In the genomic region with DNA sequence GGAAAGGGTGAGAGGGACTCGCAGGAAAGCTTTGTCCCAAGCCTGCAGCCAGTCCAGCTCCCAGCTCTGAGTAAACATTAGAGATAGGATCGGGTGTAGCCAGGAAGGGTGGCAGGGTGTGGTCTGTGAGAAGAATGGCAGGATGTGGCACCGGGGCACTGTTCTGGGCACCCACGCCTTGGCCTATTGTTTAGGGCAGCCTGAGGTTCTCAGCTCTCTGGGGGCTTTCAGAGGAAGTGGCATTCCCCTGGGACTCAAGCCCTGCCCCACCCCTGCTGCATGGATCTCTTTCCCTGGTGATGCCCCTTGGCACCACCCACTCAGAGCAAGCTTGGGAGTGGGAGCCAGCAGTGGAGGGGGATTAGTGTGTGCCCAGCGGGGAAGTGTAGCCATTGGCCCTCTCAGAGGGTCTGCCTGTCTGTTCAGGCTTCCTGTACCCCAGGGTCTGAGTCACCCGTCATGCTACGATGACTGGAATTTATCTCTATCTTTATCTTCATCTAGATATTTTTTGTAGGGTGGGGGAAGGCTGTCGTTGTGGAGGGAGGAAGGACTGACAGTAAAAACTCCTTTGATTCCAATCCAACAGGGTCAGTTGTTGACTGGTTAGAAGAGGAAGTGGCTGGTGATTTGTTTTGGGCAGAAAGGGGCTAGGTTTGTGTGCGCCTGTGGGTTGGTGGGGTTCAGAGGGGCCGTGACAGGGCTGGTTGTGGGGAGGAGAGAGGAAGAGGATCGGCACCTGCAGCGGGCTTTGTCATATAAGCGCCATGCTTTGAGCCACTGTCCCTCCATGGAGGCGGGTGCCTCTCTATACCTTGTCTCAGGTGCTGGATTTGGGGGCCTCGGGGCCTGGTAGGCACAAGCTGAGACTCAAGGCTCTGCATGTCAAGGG, we compare ENCODE assay signal across 8 cellular contexts. TPM values are rescaled to one million over a fixed set of nuclear protein-coding genes. Genes with fewer than 3 reads are reported as not detected.
DNase-seq lines count a peak whose midpoint lies in the region; ATAC-seq and TF ChIP-seq lines count a peak whose summit lies in the region.

No MANE protein-coding gene starts in this region.

- 51 to 52% methylated on average over 14 to 15 of the region's 15 CpGs for WGBS in esophagus, 2 donors
- no CpG with 5 or more reads among the region's 15 CpGs for WGBS in trophoblast cell (ENCODE audit: extremely low coverage, insufficient coverage, insufficient read length)

- CTCF ChIA-PET in RWPE1 (lab: Yijun Ruan, JAX): interaction anchor here (1.5 kb wide), 1 partner anchor 23 kb away, joined by 5 read pairs; no protein-coding TSS in a partner anchor

- no peaks in the 10 kb centered on the region for H3K27me3 ChIP-seq in esophagus (ENCODE audit: control insufficient read depth in 1 of 2, insufficient read depth in 2 of 2, low read length in 2 of 2)
- no peaks in the 10 kb centered on the region for H3K27me3 ChIP-seq in trophoblast cell (ENCODE audit: insufficient read depth, low read length)

- H3K4ac ChIP-seq in trophoblast cell (ENCODE audit: low read depth, low read length): peak overlapping the region; percentile 61

- peak overlapping the region; percentile 45 for H4K8ac ChIP-seq in trophoblast cell (ENCODE audit: low read depth, low read length)

- POLR2A ChIA-PET in RWPE1 (lab: Yijun Ruan, JAX; ENCODE audit: low non-redundant PET): interaction anchor here (0.6 kb wide), 1 partner anchor 11 kb away, joined by 6 read pairs; no protein-coding TSS in a partner anchor

- peak; percentile 78 for DNase-seq in EH (ENCODE audit: low read depth)
- peak; percentile 72 for DNase-seq in RWPE1 (ENCODE audit: low spot score)
- peak; percentile 40 to 76 for DNase-seq in trophoblast cell
- DNase-seq in substantia nigra (lab: John Stamatoyannopoulos, UW): no peak
- no peak for DNase-seq in iPS-NIHi11 (ENCODE audit: low spot score)
- no peak for DNase-seq in stimulated activated CD4-positive, alpha-beta T cell treated with anti-CD3 and anti-CD28 coated beads, Interleukin-4, amount 100 ng/mL, for 24 hours

- ATAC-seq in HG03196 (IDR thresholded peaks at IDR 0.05; ENCODE audit: unreplicated experiment): no peak

- H3K4me2 ChIP-seq in trophoblast cell (ENCODE audit: low read length): no peak overlapping the region

- no peaks in the 10 kb centered on the region for H3K36me3 ChIP-seq in esophagus (ENCODE audit: control insufficient read depth in 2 of 2, insufficient read depth in 2 of 2, low read length in 1 of 2)
- H3K36me3 ChIP-seq in trophoblast cell (ENCODE audit: control insufficient read depth in 1 of 2, insufficient read depth in 2 of 2, low read length in 2 of 2): no peaks in the 10 kb centered on the region

- H3K4me3 ChIP-seq in esophagus (ENCODE audit: low read depth in 1 of 2, low read length in 2 of 2) (no peak overlapping the region), trophoblast cell (ENCODE audit: low read depth, low read length) (no peak overlapping the region)

- peak overlapping the region; percentile 63 for H2BK12ac ChIP-seq in trophoblast cell (ENCODE audit: low read length)

- peak overlapping the region; percentile 67 for H3K14ac ChIP-seq in trophoblast cell (ENCODE audit: low read length)

- H2BK5ac ChIP-seq in trophoblast cell (ENCODE audit: low read depth, low read length, poor library complexity): peak overlapping the region; percentile 70

- H2BK120ac ChIP-seq in trophoblast cell (ENCODE audit: insufficient read depth, low read length, poor library complexity): peak overlapping the region; percentile 34

- no peak overlapping the region for H4K12ac ChIP-seq in trophoblast cell (ENCODE audit: low read depth, low read length)

- peaks cover 28% of the 10 kb centered on the region for H3K79me2 ChIP-seq in trophoblast cell (ENCODE audit: control insufficient read depth, insufficient read depth, low read length, poor library complexity)

- no peak overlapping the region for H3K23ac ChIP-seq in trophoblast cell (ENCODE audit: low read length)

- no peak for TF ChIP-seq CTCF in RWPE1 (conservative IDR thresholded peaks at IDR 0.05; ENCODE audit: low read depth)

- H4K91ac ChIP-seq in trophoblast cell (ENCODE audit: low read depth, low read length): peak overlapping the region; percentile 49

- H3K79me1 ChIP-seq in trophoblast cell (ENCODE audit: low read length): peaks cover 17% of the 10 kb centered on the region

- peak overlapping the region; percentile 24 for H3K9ac ChIP-seq in trophoblast cell (ENCODE audit: low read length)

- peaks cover 8 to 21% of the 10 kb centered on the region in 2 donors for H3K4me1 ChIP-seq in esophagus (ENCODE audit: control insufficient read depth in 2 of 2, insufficient read depth in 2 of 2, low read length in 1 of 2)
- H3K4me1 ChIP-seq in trophoblast cell (ENCODE audit: control insufficient read depth in 1 of 2, insufficient read depth in 2 of 2, low read length in 2 of 2): peaks cover 23 to 32% of the 10 kb centered on the region in 2 experiments

- H3K27ac ChIP-seq in RWPE1 (peak overlapping the region; percentile 74), esophagus (ENCODE audit: low read depth in 2 of 2, low read length in 1 of 2) (peak overlapping the region; percentile 5 to 19), trophoblast cell (ENCODE audit: low read depth, low read length) (peak overlapping the region; percentile 47), substantia nigra (ENCODE audit: low read depth, low read length, poor library complexity, severe bottlenecking) (no peak overlapping the region)

- H3K9me3 ChIP-seq in esophagus (ENCODE audit: control insufficient read depth in 2 of 2, insufficient read depth in 1 of 2, low read depth in 1 of 2, low read length in 1 of 2) (no peaks in the 10 kb centered on the region), trophoblast cell (ENCODE audit: insufficient read depth, low read depth, low read length) (no peaks in the 10 kb centered on the region)

- H3K18ac ChIP-seq in trophoblast cell (ENCODE audit: low read length): peak overlapping the region; percentile 42

- no peak overlapping the region for H2AFZ ChIP-seq in trophoblast cell (ENCODE audit: insufficient read depth, low read length, poor library complexity)

- H2AK5ac ChIP-seq in trophoblast cell (ENCODE audit: low read length): peak overlapping the region; percentile 6

RNA-seq across cellular contexts. Expression of gene SOX13, which starts 31.7 kb away (rescaled TPM):
- 10 to 100 TPM in 1 of 2 donors, 1 to 10 TPM in 1; 6.9 to 10.4 TPM for polyA plus RNA-seq in esophagus
- 79.8 and 85.3 TPM in 2 replicates for polyA plus RNA-seq in trophoblast cell (2013)

RNA-seq across cellular contexts. Expression of gene ETNK2, which starts 47.3 kb away (rescaled TPM):
- polyA plus RNA-seq in esophagus: 10 to 100 TPM in 1 of 2 donors, 1 to 10 TPM in 1; 9.5 to 16.1 TPM
- polyA plus RNA-seq in trophoblast cell (2013): 7.7 and 8.1 TPM in 2 replicates

Comparison
In these comparisons a context has a peak if more than half of its experiments do, and no peak if none do; other contexts are left out.
1. DNase-seq: peak in EH (single experiment), RWPE1 (single experiment) and trophoblast cell (2 of 2); none in substantia nigra (0 of 49), iPS-NIHi11 (single experiment) and stimulated activated CD4-positive, alpha-beta T cell treated with anti-CD3 and anti-CD28 coated beads, Interleukin-4, amount 100 ng/mL, for 24 hours (single experiment).